Comparison of ENCODE assay signal across 10 cellular contexts in the genomic region with DNA sequence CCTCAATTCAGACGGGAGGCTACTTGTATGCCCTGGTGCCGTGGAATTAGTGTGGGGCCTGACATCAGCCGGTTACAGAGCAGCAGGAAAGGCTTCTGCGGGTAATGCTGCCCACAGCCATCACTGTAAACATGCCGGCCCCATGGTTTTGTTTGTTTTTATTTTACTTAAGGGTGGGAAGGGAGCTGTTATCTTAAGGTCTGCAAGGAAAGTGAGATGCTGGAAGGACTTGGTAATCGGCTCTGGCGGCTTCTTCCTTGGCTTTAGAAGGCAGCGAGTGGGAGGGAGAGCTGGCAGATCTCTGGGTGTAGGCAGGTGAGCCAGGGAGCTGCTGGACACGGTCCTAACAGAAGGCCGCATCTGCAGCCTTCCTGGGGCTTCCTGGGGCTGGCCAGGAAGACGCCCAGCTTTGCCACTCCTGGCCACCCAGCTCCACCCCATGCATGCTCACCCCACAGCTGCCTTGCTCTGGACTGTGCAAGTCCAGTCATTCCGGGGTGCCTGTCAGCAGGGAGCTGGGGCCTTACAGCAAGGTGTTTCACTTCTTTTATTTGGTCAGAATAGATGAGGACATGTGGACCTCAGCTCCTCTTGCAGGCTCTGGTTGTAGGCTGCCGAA. TPM values are rescaled to one million over a fixed set of nuclear protein-coding genes. Genes with fewer than 3 reads are reported as not detected.
DNase-seq lines count a peak whose midpoint lies in the region; ATAC-seq and TF ChIP-seq lines count a peak whose summit lies in the region.
"Had no signal": no experiment of that assay in that cellular context is flagged by ENCODE, and none has a peak within 500 bp of the region (broad histone marks: within the 10 kb centered on the region; RNA-seq: fewer than 3 reads in every experiment).

No MANE protein-coding gene starts in this region.

- intact Hi-C loops in lower lobe of right lung (cut with DNase I), result no loop called here

- H3K36me3 ChIP-seq in endodermal cell (ENCODE audit: control insufficient read depth, insufficient read depth, low read length) (peaks cover 33% of the 10 kb centered on the region), lower lobe of right lung (no peaks in the 10 kb centered on the region)

- no peaks in the 10 kb centered on the region for H3K9me3 ChIP-seq in T-helper 17 cell (ENCODE audit: control insufficient read depth, low read length, poor library complexity, severe bottlenecking)
- H3K9me3 ChIP-seq in endodermal cell (ENCODE audit: control insufficient read depth, low read length), result no peaks in the 10 kb centered on the region
- H3K9me3 ChIP-seq in lower lobe of right lung, result no peaks in the 10 kb centered on the region
- H3K9me3 ChIP-seq: spleen had no signal

- no peak for TF ChIP-seq CTCF in endodermal cell (conservative IDR thresholded peaks at IDR 0.05)
- no peak for TF ChIP-seq CTCF in lower lobe of right lung (IDR thresholded peaks at IDR 0.05)

- no peak overlapping the region for H3K27ac ChIP-seq in endodermal cell (ENCODE audit: low read depth, low read length)
- H3K27ac ChIP-seq in lower lobe of right lung, result no peak overlapping the region

- H3K4me3 Mint-ChIP-seq in T-helper 17 cell (peak overlapping the region; percentile 68), endodermal cell (no peak overlapping the region)
- H3K4me3 Mint-ChIP-seq in stimulated activated memory B cell treated with anti-CD40 and anti-IgM and Interleukin-4, amounts not matched to agents 10 μg/mL and 1 μg/mL and 100 μg/mL, for 72 hours, result no peak overlapping the region

- no peak overlapping the region for H3K4me3 ChIP-seq in endodermal cell (ENCODE audit: low read length)
- no peak overlapping the region for H3K4me3 ChIP-seq in lower lobe of right lung
- H3K4me3 ChIP-seq: spleen had no signal

- whole genome bisulfite sequencing in endodermal cell (ENCODE audit: insufficient coverage in 1 of 2, insufficient read length in 1 of 2), 2 experiments, result 79 to 81% methylated on average over 8 to 13 of the region's 13 CpGs

- H3K4me1 Mint-ChIP-seq in T-helper 17 cell, result peaks cover 37% of the 10 kb centered on the region
- H3K4me1 Mint-ChIP-seq in endodermal cell, result peaks cover 31% of the 10 kb centered on the region
- peaks cover 50% of the 10 kb centered on the region for H3K4me1 Mint-ChIP-seq in stimulated activated memory B cell treated with anti-CD40 and anti-IgM and Interleukin-4, amounts not matched to agents 10 μg/mL and 1 μg/mL and 100 μg/mL, for 72 hours

- peak; percentile 30 for ATAC-seq in T-helper 17 cell
- ATAC-seq in stimulated activated memory B cell treated with anti-CD40 and anti-IgM and Interleukin-4, amounts not matched to agents 10 μg/mL and 1 μg/mL and 100 μg/mL, for 72 hours, result no peak
- ATAC-seq in lower lobe of right lung, result no peak
- ATAC-seq in GM19023 (IDR thresholded peaks at IDR 0.05; ENCODE audit: unreplicated experiment), result no peak

- no peaks in the 10 kb centered on the region for H3K9me3 Mint-ChIP-seq in endodermal cell
- H3K9me3 Mint-ChIP-seq in stimulated activated memory B cell treated with anti-CD40 and anti-IgM and Interleukin-4, amounts not matched to agents 10 μg/mL and 1 μg/mL and 100 μg/mL, for 72 hours, result no peaks in the 10 kb centered on the region

- DNase-seq in activated CD8-positive, alpha-beta memory T cell treated with anti-CD3 and anti-CD28 coated beads for 24 hours, result peak; percentile 57
- no peak for DNase-seq in activated CD8-positive, alpha-beta memory T cell treated with anti-CD3 and anti-CD28 coated beads, Interleukin-2, amount 50 U/mL, for 4 hours
- DNase-seq in T-helper 17 cell (no peak), endodermal cell (no peak), lower lobe of right lung (no peak), retina (no peak)
- DNase-seq: activated CD4-positive, alpha-beta T cell treated with anti-CD3 and anti-CD28 coated beads, Interleukin-2, amount 50 U/mL, for 1 hour; spleen had no signal

- H3K36me3 Mint-ChIP-seq in T-helper 17 cell (ENCODE audit: low read depth) (peaks cover 3% of the 10 kb centered on the region), endodermal cell (ENCODE audit: low read depth) (peaks cover 32% of the 10 kb centered on the region)
- H3K36me3 Mint-ChIP-seq in stimulated activated memory B cell treated with anti-CD40 and anti-IgM and Interleukin-4, amounts not matched to agents 10 μg/mL and 1 μg/mL and 100 μg/mL, for 72 hours, result peaks cover 54% of the 10 kb centered on the region

- H3K27ac Mint-ChIP-seq in T-helper 17 cell, result peak overlapping the region; percentile 94
- H3K27ac Mint-ChIP-seq in endodermal cell, result peak overlapping the region; percentile 81
- H3K27ac Mint-ChIP-seq in stimulated activated memory B cell treated with anti-CD40 and anti-IgM and Interleukin-4, amounts not matched to agents 10 μg/mL and 1 μg/mL and 100 μg/mL, for 72 hours, result peak overlapping the region; percentile 21

- H3K4me1 ChIP-seq in endodermal cell (ENCODE audit: control insufficient read depth, insufficient read depth, low read length) (peaks cover 11% of the 10 kb centered on the region), lower lobe of right lung (peaks cover 13% of the 10 kb centered on the region)

- no peak overlapping the region for H3K9ac ChIP-seq in endodermal cell (ENCODE audit: extremely low read depth, low read length, poor library complexity, severe bottlenecking)

- H3K27me3 ChIP-seq in endodermal cell (ENCODE audit: control insufficient read depth, insufficient read depth, low read length, poor library complexity, severe bottlenecking), result no peaks in the 10 kb centered on the region
- H3K27me3 ChIP-seq in lower lobe of right lung (ENCODE audit: low read depth), result no peaks in the 10 kb centered on the region
- H3K27me3 ChIP-seq: spleen had no signal

- no peaks in the 10 kb centered on the region for H3K27me3 Mint-ChIP-seq in T-helper 17 cell
- H3K27me3 Mint-ChIP-seq in endodermal cell (ENCODE audit: insufficient read depth), result no peaks in the 10 kb centered on the region
- no peaks in the 10 kb centered on the region for H3K27me3 Mint-ChIP-seq in stimulated activated memory B cell treated with anti-CD40 and anti-IgM and Interleukin-4, amounts not matched to agents 10 μg/mL and 1 μg/mL and 100 μg/mL, for 72 hours

RNA-seq across cellular contexts. Expression of a gene that starts 54.1 kb away (rescaled TPM):
- total RNA-seq in T-helper 17 cell (100 to 1,000 TPM; 133 to 260 TPM), endodermal cell (100 to 1,000 TPM in 1 of 2 donors, 10 to 100 TPM in 1; 96.3 to 108 TPM), lower lobe of right lung (86.5 TPM)
- 25.2 TPM for polyA plus RNA-seq in endodermal cell (2013, experiment 1 of 2)
- 29.1 TPM for polyA plus RNA-seq in endodermal cell (2013, experiment 2 of 2)

Comparison
In these comparisons a context has a peak if more than half of its experiments do, and no peak if none do; other contexts are left out.
1. H3K27ac Mint-ChIP-seq: peak in every context shown above with its lines; median percentile 94 in T-helper 17 cell; 81 in endodermal cell; 21 in stimulated activated memory B cell treated with anti-CD40 and anti-IgM and Interleukin-4, amounts not matched to agents 10 μg/mL and 1 μg/mL and 100 μg/mL, for 72 hours.